In the genomic region with DNA sequence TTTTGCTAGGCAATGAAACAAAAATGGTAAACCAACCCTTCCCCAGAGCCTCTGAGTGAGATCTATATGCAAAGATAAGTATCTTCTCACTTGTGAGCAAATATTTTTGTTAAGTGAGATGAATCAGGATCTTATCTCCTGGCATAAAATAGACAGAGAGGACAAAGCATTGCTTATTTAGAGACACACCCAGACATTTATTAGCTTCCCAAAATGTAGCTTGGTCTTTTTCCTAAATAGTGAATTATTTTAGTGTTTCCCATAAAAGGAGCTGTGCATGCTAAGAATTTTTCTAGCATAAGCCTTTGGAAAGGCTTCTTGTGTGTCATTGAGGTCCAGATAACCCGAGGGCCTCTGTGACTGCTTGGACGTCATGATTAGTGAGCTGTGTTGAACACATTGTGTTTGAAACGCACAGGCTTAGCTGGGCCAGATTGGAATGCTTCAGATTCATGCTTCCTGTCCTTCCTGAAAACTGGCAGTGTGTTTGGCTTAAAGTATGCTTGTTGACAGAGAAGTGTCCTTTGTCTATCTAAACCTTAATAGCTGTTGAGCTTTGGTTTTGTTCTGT, we compare ENCODE assay signal across 9 cellular contexts. TPM values are rescaled to one million over a fixed set of nuclear protein-coding genes. Genes with fewer than 3 reads are reported as not detected.
A peak's percentile ranks its signal among the peaks of the same experiment; 100 is the strongest.
DNase-seq lines count a peak whose midpoint lies in the region; ATAC-seq and TF ChIP-seq lines count a peak whose summit lies in the region.
"Had no signal": no experiment of that assay in that cellular context is flagged by ENCODE, and none has a peak within 500 bp of the region (broad histone marks: within the 10 kb centered on the region; RNA-seq: fewer than 3 reads in every experiment).

No MANE protein-coding gene starts in this region.

- H3K79me2 ChIP-seq in parathyroid adenoma: no peaks in the 10 kb centered on the region

- peak overlapping the region; percentile 17 for H3K4me2 ChIP-seq in parathyroid adenoma (ENCODE audit: low read length)

- H3K9ac ChIP-seq in parathyroid adenoma: no peak overlapping the region

- H3K27ac ChIP-seq in SJSA1 (peak overlapping the region; percentile 72), parathyroid adenoma (peak overlapping the region; percentile 34)

- H3K4me3 ChIP-seq in SJSA1: no peak overlapping the region
- no peak overlapping the region for H3K4me3 ChIP-seq in parathyroid adenoma (ENCODE audit: low read depth, low read length)

- H3K27me3 ChIP-seq in SJSA1 (replicated peaks) (no peaks in the 10 kb centered on the region), parathyroid adenoma (ENCODE audit: control insufficient read depth, insufficient read depth, low read length) (no peaks in the 10 kb centered on the region)

- H2AFZ ChIP-seq in parathyroid adenoma: no peak overlapping the region

- no peaks in the 10 kb centered on the region for H3K9me3 ChIP-seq in SJSA1 (replicated peaks)
- no peaks in the 10 kb centered on the region for H3K9me3 ChIP-seq in parathyroid adenoma (ENCODE audit: control insufficient read depth, low read length)

- ATAC-seq in GM18870 (IDR thresholded peaks at IDR 0.05; ENCODE audit: unreplicated experiment): no peak
- ATAC-seq in GM18909 (IDR thresholded peaks at IDR 0.05; ENCODE audit: poor library complexity, unreplicated experiment): no peak

- H3K36me3 ChIP-seq in SJSA1: peaks cover 64% of the 10 kb centered on the region
- H3K36me3 ChIP-seq in parathyroid adenoma (ENCODE audit: control insufficient read depth, insufficient read depth, low read length): no peaks in the 10 kb centered on the region

- H3K4me1 ChIP-seq in SJSA1 (replicated peaks) (peaks cover 36% of the 10 kb centered on the region), parathyroid adenoma (peaks cover 11% of the 10 kb centered on the region)

- DNase-seq in DMS153 treated with DMSO at 0.1 percent for 48 hours (lab: John Stamatoyannopoulos, UW; ENCODE audit: unreplicated experiment) (peak; percentile 55), SJSA1 (ENCODE audit: low read depth in 1 of 2, low spot score in 2 of 2) (peak; percentile 89 to 90), fibroblast of the conjunctiva (ENCODE audit: low read depth) (peak; percentile 47), GF-D8 (lab: John Stamatoyannopoulos, UW) (no peak)
- DNase-seq in activated CD4-positive, alpha-beta T cell treated with anti-CD3 and anti-CD28 coated beads for 1 hour: no peak
- DNase-seq: SHP77 had no signal

- TF ChIP-seq CTCF in parathyroid adenoma (IDR thresholded peaks at IDR 0.05): no peak

RNA-seq across cellular contexts. Expression of a gene that starts 16.5 kb away (rescaled TPM):
- 24.8 and 25.4 TPM in 2 replicates for total RNA-seq in SJSA1 (2014; rRNA removed; shearing (Covaris generic))

Comparison
In these comparisons a context has a peak if more than half of its experiments do, and no peak if none do; other contexts are left out.
1. DNase-seq: peak in DMS153 treated with DMSO at 0.1 percent for 48 hours (single experiment), SJSA1 (2 of 2) and fibroblast of the conjunctiva (single experiment); none in GF-D8 (single experiment) and activated CD4-positive, alpha-beta T cell treated with anti-CD3 and anti-CD28 coated beads for 1 hour (single experiment).